ENCODE assay signal across 8 cellular contexts in genomic region chr1:162497104-162497722, GRCh38. TPM values are rescaled to one million over a fixed set of nuclear protein-coding genes. Genes with fewer than 3 reads are reported as not detected.
DNase-seq lines count a peak whose midpoint lies in the region; ATAC-seq and TF ChIP-seq lines count a peak whose summit lies in the region.

No MANE protein-coding gene starts in this region.

- H3K9me3 ChIP-seq in ascending aorta (no peaks in the 10 kb centered on the region), liver (ENCODE audit: control insufficient read depth in 4 of 4, low read length in 3 of 4) (no peaks in the 10 kb centered on the region), thoracic aorta (no peaks in the 10 kb centered on the region)

- peak overlapping the region; percentile 85 to 99 for H3K4me3 ChIP-seq in ascending aorta
- peak overlapping the region; percentile 87 to 98 (median 93) for H3K4me3 ChIP-seq in liver (ENCODE audit: low read depth in 1 of 3, low read length in 3 of 3)
- peak overlapping the region; percentile 94 for H3K4me3 ChIP-seq in thoracic aorta

- peaks cover 19% of the 10 kb centered on the region for H3K36me3 Mint-ChIP-seq in activated CD4-positive, alpha-beta T cell treated with anti-CD3 and anti-CD28 coated beads, Interleukin-2, amount 10 ng/mL, durations not matched to agents 7 days and 5 days (ENCODE audit: low read depth)

- intact Hi-C loops in ascending aorta (cut with DNase I): loop anchor here (5.0 to 10.0 kb wide), 2 partner anchors 65 to 442 kb away; partner anchors contain the start of gene UAP1

- DNase-seq in activated CD4-positive, alpha-beta T cell treated with anti-CD3 and anti-CD28 coated beads, Interleukin-2, amount 10 ng/mL, durations not matched to agents 7 days and 5 days: no peak
- DNase-seq in activated CD4-positive, alpha-beta T cell treated with anti-CD3 and anti-CD28 coated beads for 4 hours: no peak
- DNase-seq in ascending aorta (ENCODE audit: low spot score in 2 of 2) (no peak), thoracic aorta (ENCODE audit: low spot score) (no peak), GF-D8 (lab: John Stamatoyannopoulos, UW) (no peak)

- peak overlapping the region; percentile 96 to 97 for H3K27ac ChIP-seq in ascending aorta
- peak overlapping the region; percentile 79 to 90 for H3K27ac ChIP-seq in liver (ENCODE audit: low read depth in 1 of 2, low read length in 2 of 2)
- peak overlapping the region; percentile 86 to 90 for H3K27ac ChIP-seq in thoracic aorta

- no peaks in the 10 kb centered on the region for H3K27me3 ChIP-seq in ascending aorta
- H3K27me3 ChIP-seq in liver (ENCODE audit: control insufficient read depth in 4 of 4, insufficient read depth in 4 of 4, low read length in 3 of 4): no peaks in the 10 kb centered on the region
- no peaks in the 10 kb centered on the region for H3K27me3 ChIP-seq in thoracic aorta (replicated peaks; ENCODE audit: insufficient read depth)

- peaks cover 4 to 11% of the 10 kb centered on the region in 2 donors for H3K4me1 ChIP-seq in ascending aorta
- H3K4me1 ChIP-seq in liver (ENCODE audit: control insufficient read depth in 4 of 4, insufficient read depth in 4 of 4, low read length in 3 of 4): peaks cover 2 to 23% (median 15%) of the 10 kb centered on the region in 4 donors
- peaks cover 15 to 32% of the 10 kb centered on the region in 2 donors for H3K4me1 ChIP-seq in thoracic aorta (ENCODE audit: control insufficient read depth in 1 of 2, low read depth in 2 of 2)

- peaks cover 5% of the 10 kb centered on the region for H3K9me3 Mint-ChIP-seq in activated CD4-positive, alpha-beta T cell treated with anti-CD3 and anti-CD28 coated beads, Interleukin-2, amount 10 ng/mL, durations not matched to agents 7 days and 5 days

- H3K4me1 Mint-ChIP-seq in activated CD4-positive, alpha-beta T cell treated with anti-CD3 and anti-CD28 coated beads, Interleukin-2, amount 10 ng/mL, durations not matched to agents 7 days and 5 days: peaks cover 39% of the 10 kb centered on the region

- H3K27ac Mint-ChIP-seq in activated CD4-positive, alpha-beta T cell treated with anti-CD3 and anti-CD28 coated beads, Interleukin-2, amount 10 ng/mL, durations not matched to agents 7 days and 5 days: peak overlapping the region; percentile 99

- CTCF ChIA-PET in activated CD4-positive, alpha-beta T cell treated with anti-CD3 and anti-CD28 coated beads, Interleukin-2, amount 10 ng/mL, durations not matched to agents 7 days and 5 days (lab: Charles Lee): no interaction called here

- peaks cover 4% of the 10 kb centered on the region for H3K27me3 Mint-ChIP-seq in activated CD4-positive, alpha-beta T cell treated with anti-CD3 and anti-CD28 coated beads, Interleukin-2, amount 10 ng/mL, durations not matched to agents 7 days and 5 days

- no peak for TF ChIP-seq CTCF in ascending aorta (IDR thresholded peaks at IDR 0.05)
- no peak for TF ChIP-seq CTCF in liver (IDR thresholded peaks at IDR 0.05; ENCODE audit: low read depth, low read length, missing input control)
- no peak for TF ChIP-seq CTCF in thoracic aorta (IDR thresholded peaks at IDR 0.05)

- H3K4me3 Mint-ChIP-seq in activated CD4-positive, alpha-beta T cell treated with anti-CD3 and anti-CD28 coated beads, Interleukin-2, amount 10 ng/mL, durations not matched to agents 7 days and 5 days: peak overlapping the region; percentile 98

- TF ChIP-seq RAD21 in liver (IDR thresholded peaks at IDR 0.05): no peak

- no peak for ATAC-seq in thoracic aorta (ENCODE audit: insufficient number of reproducible peaks, low FRiP score, low read depth)
- ATAC-seq in HG02885 (IDR thresholded peaks at IDR 0.05; ENCODE audit: poor library complexity, unreplicated experiment): no peak
- ATAC-seq in HG02588 (IDR thresholded peaks at IDR 0.05; ENCODE audit: unreplicated experiment): no peak

- POLR2A ChIA-PET in activated CD4-positive, alpha-beta T cell treated with anti-CD3 and anti-CD28 coated beads, Interleukin-2, amount 10 ng/mL, durations not matched to agents 7 days and 5 days (lab: Charles Lee): no interaction called here

- peak overlapping the region; percentile 64 to 99 for H3K9ac ChIP-seq in liver (ENCODE audit: low read depth in 1 of 2, low read length in 2 of 2)

- WGBS in liver: 57% methylated on average over 13 of the region's 13 CpGs

- H3K36me3 ChIP-seq in ascending aorta: peaks cover 8 to 14% of the 10 kb centered on the region in 2 donors
- peaks cover 5 to 9% (median 7%) of the 10 kb centered on the region in 4 donors for H3K36me3 ChIP-seq in liver (ENCODE audit: control insufficient read depth in 4 of 4, insufficient read depth in 3 of 4, low read depth in 1 of 4, low read length in 3 of 4)
- H3K36me3 ChIP-seq in thoracic aorta: peaks cover 4% of the 10 kb centered on the region

TF ChIP-seq in liver, 16 proteins besides CTCF, POLR2A, EP300 and RAD21:
- TF ChIP-seq EGR1 (IDR thresholded peaks at IDR 0.05; ENCODE audit: low read depth in 2 of 2) (no peak), SP1 (IDR thresholded peaks at IDR 0.05) (no peak), RXRA (IDR thresholded peaks at IDR 0.05) (no peak), FOXA2 (IDR thresholded peaks at IDR 0.05) (no peak), REST (IDR thresholded peaks at IDR 0.05) (no peak)

RNA-seq across cellular contexts. Expression of gene UHMK1, which starts 0.4 kb away (rescaled TPM):
- 10 to 100 TPM; 57.3 to 60.6 TPM for total RNA-seq in activated CD4-positive, alpha-beta T cell treated with anti-CD3 and anti-CD28 coated beads, Interleukin-2, amount 10 ng/mL, durations not matched to agents 7 days and 5 days
- total RNA-seq in ascending aorta (13.6 TPM), liver (10 to 100 TPM; 53.4 to 64.3 TPM), thoracic aorta (10 to 100 TPM; 29.4 to 38.7 TPM)
- 10 to 100 TPM; 15.8 to 20.4 TPM for polyA plus RNA-seq in liver
